In the genomic region with DNA sequence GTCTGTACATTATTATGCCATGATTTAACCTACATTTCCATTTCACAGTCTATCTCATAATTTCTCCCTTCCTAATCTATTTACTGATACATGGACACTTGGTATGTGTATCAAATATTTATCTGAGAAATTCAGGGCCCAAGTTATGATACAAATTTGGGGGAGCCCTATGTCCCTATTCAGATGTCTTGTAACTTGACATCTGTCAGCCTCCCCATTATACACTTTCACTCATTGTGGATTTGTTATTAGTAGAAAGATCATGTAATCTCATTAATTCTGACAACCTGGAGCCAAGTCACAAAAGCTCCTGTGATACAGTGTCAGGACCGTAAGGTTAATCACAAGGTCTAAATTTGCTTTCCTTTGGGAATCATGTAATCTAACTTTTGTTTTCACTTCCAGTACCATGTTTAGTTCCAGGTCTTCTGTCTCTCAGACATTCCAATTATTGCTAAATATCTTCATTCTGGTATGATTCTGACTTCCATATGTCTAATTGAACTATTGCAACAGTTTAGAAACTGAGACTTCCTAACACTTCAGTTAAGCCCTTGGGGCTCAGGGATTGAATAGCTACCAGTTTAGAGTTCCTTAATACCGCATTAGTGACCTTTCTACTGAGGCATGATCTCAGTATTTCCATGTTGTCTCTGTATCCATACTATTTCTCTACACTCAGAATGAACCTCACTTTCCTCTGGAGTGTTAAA, we compare ENCODE assay signal across 21 cellular contexts.
"Had no signal": no experiment of that assay in that cellular context is flagged by ENCODE, and none has a peak within 500 bp of the region (broad histone marks: within the 10 kb centered on the region; RNA-seq: fewer than 3 reads in every experiment).

No MANE protein-coding gene starts in this region.

- H3K27me3 ChIP-seq: dorsolateral prefrontal cortex, ovary, testis, transverse colon had no signal

- H3K4me1 Mint-ChIP-seq: immature natural killer cell; naive thymus-derived CD8-positive, alpha-beta T cell; stimulated activated naive B cell treated with anti-CD40 and anti-IgM and Interleukin-4, amounts not matched to agents 10 μg/mL and 1 μg/mL and 100 μg/mL, for 72 hours; stimulated activated naive CD8-positive, alpha-beta T cell treated with anti-CD3 and anti-CD28 coated beads, Interleukin-15, amount 100 ng/mL, for 72 hours had no signal

- H3K27me3 Mint-ChIP-seq: naive thymus-derived CD8-positive, alpha-beta T cell; stimulated activated naive B cell treated with anti-CD40 and anti-IgM and Interleukin-4, amounts not matched to agents 10 μg/mL and 1 μg/mL and 100 μg/mL, for 72 hours; stimulated activated naive CD8-positive, alpha-beta T cell treated with anti-CD3 and anti-CD28 coated beads, Interleukin-15, amount 100 ng/mL, for 72 hours had no signal

- H3K4me3 Mint-ChIP-seq: immature natural killer cell; naive thymus-derived CD8-positive, alpha-beta T cell; neural crest cell; stimulated activated naive B cell treated with anti-CD40 and anti-IgM and Interleukin-4, amounts not matched to agents 10 μg/mL and 1 μg/mL and 100 μg/mL, for 72 hours; stimulated activated naive CD8-positive, alpha-beta T cell treated with anti-CD3 and anti-CD28 coated beads, Interleukin-15, amount 100 ng/mL, for 72 hours had no signal

- H3K4me3 ChIP-seq: dorsolateral prefrontal cortex, mucosa of descending colon, ovary, smooth muscle cell, testis, transverse colon had no signal

- H3K4me2 ChIP-seq: smooth muscle cell had no signal

- H3K4me1 ChIP-seq: foreskin keratinocyte, testis, transverse colon had no signal

- H3K27ac ChIP-seq: dorsolateral prefrontal cortex, foreskin keratinocyte, ovary, testis, transverse colon had no signal

- H3K27ac Mint-ChIP-seq: immature natural killer cell; naive thymus-derived CD8-positive, alpha-beta T cell; stimulated activated naive B cell treated with anti-CD40 and anti-IgM and Interleukin-4, amounts not matched to agents 10 μg/mL and 1 μg/mL and 100 μg/mL, for 72 hours; stimulated activated naive CD8-positive, alpha-beta T cell treated with anti-CD3 and anti-CD28 coated beads, Interleukin-15, amount 100 ng/mL, for 72 hours had no signal

- DNase-seq: central memory CD4-positive, alpha-beta T cell; cortex of kidney; dorsolateral prefrontal cortex; effector CD8-positive, alpha-beta T cell; foreskin keratinocyte; immature natural killer cell; kidney; left colon; left ventricle myocardium superior; mucosa of descending colon; naive thymus-derived CD8-positive, alpha-beta T cell; nucleus accumbens; ovary; right cardiac atrium; stimulated activated CD4-positive, alpha-beta T cell treated with anti-CD3 and anti-CD28 coated beads, Interleukin-4, amount 100 ng/mL, for 1 hour; stimulated activated naive B cell treated with anti-CD40 and anti-IgM and Interleukin-4, amounts not matched to agents 10 μg/mL and 1 μg/mL and 100 μg/mL, for 72 hours; stimulated activated naive CD8-positive, alpha-beta T cell treated with anti-CD3 and anti-CD28 coated beads, Interleukin-15, amount 100 ng/mL, for 72 hours; testis; transverse colon had no signal

- ATAC-seq: foreskin keratinocyte; left colon; left ventricle myocardium superior; mucosa of descending colon; naive thymus-derived CD8-positive, alpha-beta T cell; right cardiac atrium; stimulated activated naive B cell treated with anti-CD40 and anti-IgM and Interleukin-4, amounts not matched to agents 10 μg/mL and 1 μg/mL and 100 μg/mL, for 72 hours; stimulated activated naive CD8-positive, alpha-beta T cell treated with anti-CD3 and anti-CD28 coated beads, Interleukin-15, amount 100 ng/mL, for 72 hours had no signal

- H3K36me3 Mint-ChIP-seq: immature natural killer cell; naive thymus-derived CD8-positive, alpha-beta T cell; stimulated activated naive B cell treated with anti-CD40 and anti-IgM and Interleukin-4, amounts not matched to agents 10 μg/mL and 1 μg/mL and 100 μg/mL, for 72 hours had no signal

- H3K36me3 ChIP-seq: ovary, transverse colon had no signal

- H3K9me3 ChIP-seq: mucosa of descending colon, ovary, testis, transverse colon had no signal

- H3K9me3 Mint-ChIP-seq: neural crest cell; stimulated activated naive B cell treated with anti-CD40 and anti-IgM and Interleukin-4, amounts not matched to agents 10 μg/mL and 1 μg/mL and 100 μg/mL, for 72 hours; stimulated activated naive CD8-positive, alpha-beta T cell treated with anti-CD3 and anti-CD28 coated beads, Interleukin-15, amount 100 ng/mL, for 72 hours had no signal
